20 cellular contexts compared by ENCODE assay signal in genomic region chr5:58795327-58795726, GRCh38.
DNase-seq lines count a peak whose midpoint lies in the region; ATAC-seq lines count a peak whose summit lies in the region.
"Had no signal": no experiment of that assay in that cellular context is flagged by ENCODE, and none has a peak within 500 bp of the region (broad histone marks: within the 10 kb centered on the region; RNA-seq: fewer than 3 reads in every experiment).

No MANE protein-coding gene starts in this region.

- DNase-seq in KG1 (lab: John Stamatoyannopoulos, UW): no peak
- no peak for DNase-seq in T-helper 1 cell
- DNase-seq in NCI-H345 treated with DMSO at 0.1 percent for 48 hours (lab: John Stamatoyannopoulos, UW; ENCODE audit: unreplicated experiment): no peak
- DNase-seq in stimulated activated CD4-positive, alpha-beta T cell treated with anti-CD3 and anti-CD28 coated beads, Interleukin-4, amount 100 ng/mL, for 4 hours: no peak
- DNase-seq: activated gamma-delta T cell; central memory CD4-positive, alpha-beta T cell; endodermal cell; foreskin fibroblast; heart left ventricle; NCI-H1105; NCI-H1930; NCI-H69; SHP77; substantia nigra had no signal

- ATAC-seq in GM18870 (IDR thresholded peaks at IDR 0.05; ENCODE audit: unreplicated experiment): peak; percentile 9
- ATAC-seq in GM21447 (IDR thresholded peaks at IDR 0.05; ENCODE audit: unreplicated experiment): peak; percentile 15
- ATAC-seq in HG02759 (IDR thresholded peaks at IDR 0.05; ENCODE audit: unreplicated experiment): peak; percentile 24
- peak; percentile 30 for ATAC-seq in HG03457 (IDR thresholded peaks at IDR 0.05; ENCODE audit: unreplicated experiment)
- ATAC-seq: esophagus mucosa, heart left ventricle, Panc1 had no signal
